1 cellular context compared by ENCODE assay signal in the genomic region with DNA sequence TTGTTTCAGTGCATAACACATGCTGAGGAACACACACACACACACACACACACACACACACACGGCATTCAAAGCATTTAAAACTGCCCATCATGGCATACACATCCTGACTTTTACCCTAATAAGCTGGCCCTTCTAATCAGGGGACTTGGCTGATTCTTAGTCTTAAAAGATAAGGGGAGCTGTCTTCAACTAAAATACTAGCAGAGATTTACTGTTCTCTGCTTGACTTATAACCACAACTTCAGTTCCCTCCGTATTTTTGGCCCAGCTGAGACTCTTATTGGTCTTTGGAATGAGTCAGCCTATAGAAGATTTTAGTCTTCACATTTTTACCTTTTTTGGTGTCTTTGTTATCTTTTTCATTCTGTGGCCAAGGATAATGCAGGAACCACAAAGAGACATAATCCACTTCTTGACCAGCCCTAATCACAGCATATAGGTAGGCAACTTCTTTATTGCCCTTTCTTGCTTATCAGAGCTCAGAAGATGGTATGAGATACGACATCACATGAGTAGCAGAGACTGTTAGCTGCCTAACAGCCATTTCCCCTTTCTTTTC.
TF ChIP-seq lines count a peak whose summit lies in the region.

No MANE protein-coding gene starts in this region.

TF ChIP-seq in HEK293, 187 proteins besides CTCF, POLR2A, EP300 and RAD21 (continued from another document):
- TF ChIP-seq, protein P1, sequence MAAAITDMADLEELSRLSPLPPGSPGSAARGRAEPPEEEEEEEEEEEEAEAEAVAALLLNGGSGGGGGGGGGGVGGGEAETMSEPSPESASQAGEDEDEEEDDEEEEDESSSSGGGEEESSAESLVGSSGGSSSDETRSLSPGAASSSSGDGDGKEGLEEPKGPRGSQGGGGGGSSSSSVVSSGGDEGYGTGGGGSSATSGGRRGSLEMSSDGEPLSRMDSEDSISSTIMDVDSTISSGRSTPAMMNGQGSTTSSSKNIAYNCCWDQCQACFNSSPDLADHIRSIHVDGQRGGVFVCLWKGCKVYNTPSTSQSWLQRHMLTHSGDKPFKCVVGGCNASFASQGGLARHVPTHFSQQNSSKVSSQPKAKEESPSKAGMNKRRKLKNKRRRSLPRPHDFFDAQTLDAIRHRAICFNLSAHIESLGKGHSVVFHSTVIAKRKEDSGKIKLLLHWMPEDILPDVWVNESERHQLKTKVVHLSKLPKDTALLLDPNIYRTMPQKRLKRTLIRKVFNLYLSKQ (tag by site-specific recombination; IDR thresholded peaks at IDR 0.05; ENCODE audit: borderline replicate concordance): no peak
